In genomic region chr6:111087106-111087835, GRCh38 we compare ENCODE assay signal across 8 cellular contexts. TPM values are rescaled to one million over a fixed set of nuclear protein-coding genes. Genes with fewer than 3 reads are reported as not detected.
DNase-seq lines count a peak whose midpoint lies in the region; ATAC-seq and TF ChIP-seq lines count a peak whose summit lies in the region.

TSS of gene SLC16A10 (plus strand) at chr6:111087503. CDS start at chr6:111087753, 250 bp downstream.

- WGBS in endodermal cell (ENCODE audit: insufficient coverage in 1 of 2, insufficient read length in 1 of 2), 2 experiments = 1% methylated on average over 25 to 86 of the region's 86 CpGs

- H3K9ac ChIP-seq in endodermal cell (ENCODE audit: extremely low read depth, low read length, poor library complexity, severe bottlenecking) (peak within 1 kb of the TSS; percentile 17), mucosa of stomach (ENCODE audit: low read length) (peak within 1 kb of the TSS; percentile 39)

- peak within 1 kb of the TSS in 1 of 7 donors; percentile 25 for H3K27ac Mint-ChIP-seq in CD14-positive monocyte
- H3K27ac Mint-ChIP-seq in endodermal cell = no peak within 1 kb of the TSS

- H3K36me3 ChIP-seq in endodermal cell (ENCODE audit: control insufficient read depth, insufficient read depth, low read length) = no peaks in the 10 kb centered on the region
- no peaks in the 10 kb centered on the region for H3K36me3 ChIP-seq in mucosa of stomach (ENCODE audit: control insufficient read depth, insufficient read depth, low read length)

- peak; percentile 85 for ATAC-seq in HG03442 (IDR thresholded peaks at IDR 0.05; ENCODE audit: unreplicated experiment)

- H3K4me1 ChIP-seq in endodermal cell (ENCODE audit: control insufficient read depth, insufficient read depth, low read length) (peaks cover 13% of the 10 kb centered on the region), mucosa of stomach (ENCODE audit: control insufficient read depth, insufficient read depth, low read length) (peaks cover 9% of the 10 kb centered on the region)

- H3K4me1 Mint-ChIP-seq in CD14-positive monocyte (peaks cover 18% of the 10 kb centered on the region), endodermal cell (peaks cover 44% of the 10 kb centered on the region)

- intact Hi-C loops in CD14-positive monocyte (cut with micrococcal nuclease) = no loop called here

- H3K27ac ChIP-seq in endodermal cell (ENCODE audit: low read depth, low read length) = no peak within 1 kb of the TSS

- no peak for TF ChIP-seq CTCF in CD14-positive monocyte (IDR thresholded peaks at IDR 0.05)
- peak; percentile 37 for TF ChIP-seq CTCF in endodermal cell (conservative IDR thresholded peaks at IDR 0.05)

- H3K4me3 ChIP-seq in endodermal cell (ENCODE audit: low read length) = peak within 1 kb of the TSS; percentile 86
- H3K4me3 ChIP-seq in mucosa of stomach (ENCODE audit: low read length) = peak within 1 kb of the TSS; percentile 36

- H3K27me3 ChIP-seq in endodermal cell (ENCODE audit: control insufficient read depth, insufficient read depth, low read length, poor library complexity, severe bottlenecking) = peaks cover 52% of the 10 kb centered on the region
- peaks cover 24% of the 10 kb centered on the region for H3K27me3 ChIP-seq in mucosa of stomach (ENCODE audit: control insufficient read depth, insufficient read depth, low read length)

- DNase-seq in CD14-positive monocyte (ENCODE audit: low spot score) (no peak), GM19240 (ENCODE audit: insufficient read length, low spot score) (peak; percentile 65), NCI-H748 treated with DMSO at 0.1 percent for 48 hours (lab: John Stamatoyannopoulos, UW) (peak; percentile 67), endodermal cell (peak; percentile 92)
- DNase-seq in activated CD8-positive, alpha-beta memory T cell treated with anti-CD3 and anti-CD28 coated beads for 4 hours (ENCODE audit: low read depth in 2 of 2) = peak; percentile 59 to 64
- peak; percentile 61 to 62 for DNase-seq in stimulated activated CD8-positive, alpha-beta memory T cell treated with anti-CD3 and anti-CD28 coated beads, Interleukin-7, amount 100 ng/mL, for 1 hour (ENCODE audit: low read depth in 2 of 2)

- H3K9me3 Mint-ChIP-seq in CD14-positive monocyte (peaks cover 0 to 6% (median 0%) of the 10 kb centered on the region in 7 donors), endodermal cell (no peaks in the 10 kb centered on the region)

- H3K27me3 Mint-ChIP-seq in CD14-positive monocyte (ENCODE audit: low read depth in 3 of 3) (peaks cover 41 to 47% (median 42%) of the 10 kb centered on the region in 3 donors), endodermal cell (ENCODE audit: insufficient read depth) (peaks cover 56% of the 10 kb centered on the region)

- peak within 1 kb of the TSS; percentile 77 to 97 for H3K4me3 Mint-ChIP-seq in CD14-positive monocyte
- peak within 1 kb of the TSS; percentile 69 for H3K4me3 Mint-ChIP-seq in endodermal cell

- peaks cover 4 to 7% of the 10 kb centered on the region in 2 donors for H3K36me3 Mint-ChIP-seq in CD14-positive monocyte
- no peaks in the 10 kb centered on the region for H3K36me3 Mint-ChIP-seq in endodermal cell (ENCODE audit: low read depth)

- no peaks in the 10 kb centered on the region for H3K9me3 ChIP-seq in endodermal cell (ENCODE audit: control insufficient read depth, low read length)
- H3K9me3 ChIP-seq in mucosa of stomach (ENCODE audit: control insufficient read depth, low read length) = no peaks in the 10 kb centered on the region

RNA-seq across cellular contexts. Expression of gene SLC16A10, which starts in this region (rescaled TPM):
- polyA plus RNA-seq in CD14-positive monocyte = under 1 TPM; 0.05 to 0.15 TPM
- 10 to 100 TPM in 1 of 2 donors, 1 to 10 TPM in 1; 8.7 to 13.8 TPM for total RNA-seq in endodermal cell
- 2.7 TPM for polyA plus RNA-seq in endodermal cell (2013, experiment 1 of 2)
- 2.5 TPM for polyA plus RNA-seq in endodermal cell (2013, experiment 2 of 2)
